Comparison of ENCODE assay signal across 9 cellular contexts in genomic region chr1:160097196-160097910, GRCh38. TPM values are rescaled to one million over a fixed set of nuclear protein-coding genes. Genes with fewer than 3 reads are reported as not detected.
DNase-seq lines count a peak whose midpoint lies in the region; ATAC-seq, FAIRE-seq and TF ChIP-seq lines count a peak whose summit lies in the region.
"Had no signal": no experiment of that assay in that cellular context is flagged by ENCODE, and none has a peak within 500 bp of the region (broad histone marks: within the 10 kb centered on the region; RNA-seq: fewer than 3 reads in every experiment).

No MANE protein-coding gene starts in this region.

- in situ Hi-C loops in GM12878 (cut with MboI), result loop anchor here (5.0 kb wide), 3 partner anchors 155 to 280 kb away; no protein-coding TSS in a partner anchor

- TSS peak; percentile 68 for BruUV-seq in GM12878 (replicated peaks; lab: Mats Ljungman, UMichigan)

- no peaks in the 10 kb centered on the region; the same call in 1 of the 2 replicates for H4K20me1 ChIP-seq in GM12878 (ENCODE audit: control insufficient read depth, insufficient read depth)

- TF ChIP-seq EP300 in GM12878 (IDR thresholded peaks at IDR 0.05; ENCODE audit: borderline replicate concordance in 1 of 2, control insufficient read depth in 1 of 2, low read depth in 2 of 2, low read length in 2 of 2), result no peak

- ATAC-seq in GM12878, result peak; percentile 10
- no peak for ATAC-seq in HG03354 (IDR thresholded peaks at IDR 0.05; ENCODE audit: poor library complexity, severe bottlenecking, unreplicated experiment)
- no peak for ATAC-seq in GM18498 (IDR thresholded peaks at IDR 0.05; ENCODE audit: unreplicated experiment)

- H3K27me3 ChIP-seq in GM12878 (replicated peaks in 1 of 2; ENCODE audit: control insufficient read depth in 2 of 2, insufficient read depth in 2 of 2, low read length in 1 of 2) (no peaks in the 10 kb centered on the region), thymus (ENCODE audit: control insufficient read depth, insufficient read depth) (no peaks in the 10 kb centered on the region)

- no peaks in the 10 kb centered on the region; a peak in 2 of 4 replicates for H3K36me3 ChIP-seq in GM12878 (ENCODE audit: control insufficient read depth in 2 of 2, insufficient read depth in 2 of 2, low read length in 1 of 2)
- H3K36me3 ChIP-seq in mesodermal cell (ENCODE audit: control insufficient read depth, insufficient read depth, low read length), result no peaks in the 10 kb centered on the region
- H3K36me3 ChIP-seq in thymus (ENCODE audit: control insufficient read depth, insufficient read depth), result peaks cover 22% of the 10 kb centered on the region

- DNase-seq in activated naive CD4-positive, alpha-beta T cell treated with Interleukin-2 at 50 U/mL for 16 hours, result peak; percentile 39
- no peak for DNase-seq in activated naive CD4-positive, alpha-beta T cell (lab: John Stamatoyannopoulos, UW)
- no peak for DNase-seq in GM12878 (ENCODE audit: low read depth, low spot score)
- DNase-seq in OCI-M2 (lab: John Stamatoyannopoulos, UW; ENCODE audit: unreplicated experiment), result no peak

- POLR2A ChIA-PET in GM12878 (lab: Charles Lee), result interaction anchor here (0.6 to 2.0 kb wide), 6 partner anchors 11 to 540 kb away, joined by 3 to 7 read pairs (median 4); partner anchors contain the start of genes DCAF8 and PEX19

- H3K79me2 ChIP-seq in GM12878 (ENCODE audit: control insufficient read depth, insufficient read depth, low read length), result peaks cover 9% of the 10 kb centered on the region

- TF ChIP-seq CTCF in GM12878 (IDR thresholded peaks at IDR 0.05 in 2 of 3, conservative IDR thresholded peaks at IDR 0.05 in 1 of 3; ENCODE audit: control insufficient read depth in 2 of 3, extremely low read depth in 1 of 3, insufficient read depth in 1 of 3, low read depth in 3 of 3, low read length in 3 of 3), result no peak

- RAD21 ChIA-PET in GM12878 (lab: Charles Lee; ENCODE audit: unreplicated experiment), result interaction anchor here (0.8 to 4.4 kb wide), 10 partner anchors 11 to 279 kb away, joined by 3 to 31 read pairs (median 4); partner anchors contain the start of genes KCNJ9 and PEX19

- SMC1A ChIA-PET in GM12878 (lab: Charles Lee; ENCODE audit: uncharacterized antibody, unreplicated experiment), result interaction anchor here (0.7 to 4.2 kb wide), 5 partner anchors 8 to 194 kb away, joined by 3 to 35 read pairs (median 4); no protein-coding TSS in a partner anchor

- intact Hi-C loops in GM12878 (cut with micrococcal nuclease; ENCODE audit: unreplicated experiment), result no loop called here

- H3K9me3 ChIP-seq in GM12878 (replicated peaks; ENCODE audit: control insufficient read depth, insufficient read depth, low read length) (no peaks in the 10 kb centered on the region), mesodermal cell (ENCODE audit: control insufficient read depth, low read length) (no peaks in the 10 kb centered on the region), thymus (ENCODE audit: control insufficient read depth) (no peaks in the 10 kb centered on the region)

- H3K27ac ChIP-seq in GM12878 (ENCODE audit: control insufficient read depth, insufficient read depth) (no peak overlapping the region), mesodermal cell (ENCODE audit: low read depth, low read length, severe bottlenecking) (no peak overlapping the region), thymus (ENCODE audit: low read depth) (peak overlapping the region; percentile 25)

- CTCF ChIA-PET in GM12878 (lab: Yijun Ruan, JAX), result interaction anchor here (0.8 to 30.2 kb wide), 15 partner anchors 8 to 279 kb away, joined by 3 to 1035 read pairs (median 8); partner anchors contain the start of genes KCNJ10 and KCNJ9

- TF ChIP-seq POLR2A in GM12878 (IDR thresholded peaks at IDR 0.05; ENCODE audit: low read depth, low read length), result no peak

- H2AFZ ChIP-seq in GM12878 (ENCODE audit: control insufficient read depth, low read depth, low read length), result no peak overlapping the region

- H3K4me3 ChIP-seq in GM12878, result peak overlapping the region; percentile 77
- peak overlapping the region; percentile 65 for H3K4me3 ChIP-seq in mesodermal cell (ENCODE audit: extremely low read depth, insufficient read depth, low read length, poor library complexity, severe bottlenecking)
- peak overlapping the region; percentile 72 for H3K4me3 ChIP-seq in thymus (ENCODE audit: low read length)

- peaks cover 25% of the 10 kb centered on the region for H3K4me1 ChIP-seq in GM12878 (ENCODE audit: control insufficient read depth, insufficient read depth, low read length)
- peaks cover 27% of the 10 kb centered on the region for H3K4me1 ChIP-seq in mesodermal cell (ENCODE audit: control insufficient read depth, insufficient read depth, low read length, poor library complexity, severe bottlenecking)
- peaks cover 24% of the 10 kb centered on the region for H3K4me1 ChIP-seq in thymus (ENCODE audit: control insufficient read depth, insufficient read depth, low read length)

- TF ChIP-seq RAD21 in GM12878 (IDR thresholded peaks at IDR 0.05; ENCODE audit: insufficient read depth, low read depth, low read length), result no peak

- peak; percentile 76 for FAIRE-seq in GM12878 (lab: Jason Lieb, UNC)

- 84% methylated on average over 5 of the region's 5 CpGs for WGBS in GM12878 (ENCODE audit: insufficient coverage, insufficient replicate concordance, low lambda C conversion rate, missing lambda C conversion rate)
- WGBS in mesodermal cell (ENCODE audit: insufficient coverage in 2 of 2), 2 experiments, result 53 to 77% methylated on average over 5 of the region's 5 CpGs
- 87% methylated on average over 5 of the region's 5 CpGs for WGBS in thymus

- peak overlapping the region; percentile 97 for H3K4me2 ChIP-seq in GM12878 (ENCODE audit: control insufficient read depth, insufficient read depth)

- H3K9ac ChIP-seq in GM12878 (ENCODE audit: control insufficient read depth, insufficient read depth, low read length), result peak overlapping the region; percentile 75

RNA-seq across cellular contexts. Expression of gene IGSF8, which starts 1.1 kb away (rescaled TPM):
- total RNA-seq in GM12878 (2013; cell fraction: nucleolus; rRNA removed), result 18.3 and 20.5 TPM in 2 replicates
- total RNA-seq in GM12878 (2014; rRNA removed) (12.6 and 14.9 TPM in 2 replicates), GM12878 (2014; rRNA removed; fragmentation: Illumina TruSeq; extraction: Trizol) (5.3 and 5.5 TPM in 2 replicates), GM12878 (2021) (23.0 and 24.7 TPM in 2 replicates)
- 2.5 TPM for polyA plus RNA-seq in GM12878 (2011; ENCODE audit: low read depth)
- polyA plus RNA-seq in GM12878 (2011; rRNA removed) (5.5 and 15.7 TPM in 2 replicates), GM12878 (2014; fragmentation: Illumina TruSeq; extraction: Trizol) (1.1 and 4.0 TPM in 2 replicates), GM12878 (2014; fragmentation: Nextera tagmentation; extraction: Ambion mirVana) (1 to 10 TPM in 1 of 2 experiments, under 1 TPM in 1; 0.64 to 1.2 TPM), GM12878 (2014; rRNA removed) (14.9 and 19.2 TPM in 2 replicates), GM12878 (2016; fragmentation: Nextera tagmentation; extraction: Ambion mirVana) (10 to 100 TPM; 12.8 to 15.0 TPM), thymus (22.3 TPM)
- polyA plus RNA-seq in GM12878 (2011; cell fraction: cytosol; rRNA removed), result 25.8 and 32.6 TPM in 2 replicates
- polyA plus RNA-seq in GM12878 (2011; cell fraction: nucleus; rRNA removed), result 55.5 and 56.0 TPM in 2 replicates
- 7.6 and 9.1 TPM in 2 replicates for polyA plus RNA-seq in GM12878 (2012)
- 11.2 and 23.3 TPM in 2 replicates for polyA minus RNA-seq in GM12878 (2011; rRNA and poly(A)+ RNA removed)
- polyA minus RNA-seq in GM12878 (2011; cell fraction: cytosol; rRNA and poly(A)+ RNA removed), result 8.1 and 10.8 TPM in 2 replicates
- 13.1 and 16.0 TPM in 2 replicates for polyA minus RNA-seq in GM12878 (2011; cell fraction: nucleus; rRNA and poly(A)+ RNA removed)
- polyA plus RNA-seq in mesodermal cell (2013, experiment 1 of 2), result 30.4 TPM
- polyA plus RNA-seq in mesodermal cell (2013, experiment 2 of 2), result 25.2 TPM

RNA-seq across cellular contexts. Expression of gene KCNJ9, which starts 16.0 kb away (rescaled TPM):
- not detected in 2 replicates for total RNA-seq in GM12878 (2013; cell fraction: nucleolus; rRNA removed)
- total RNA-seq in GM12878 (2014; rRNA removed), result not detected in 2 replicates
- not detected in 2 replicates for total RNA-seq in GM12878 (2014; rRNA removed; fragmentation: Illumina TruSeq; extraction: Trizol)
- not detected in 2 replicates for total RNA-seq in GM12878 (2021)
- not detected for polyA plus RNA-seq in GM12878 (2011; ENCODE audit: low read depth)
- not detected in 2 replicates for polyA plus RNA-seq in GM12878 (2011; rRNA removed)
- polyA plus RNA-seq in GM12878 (2011; cell fraction: cytosol; rRNA removed), result not detected in 2 replicates
- not detected in 2 replicates for polyA plus RNA-seq in GM12878 (2011; cell fraction: nucleus; rRNA removed)
- not detected in 2 replicates for polyA plus RNA-seq in GM12878 (2012)
- not detected in 2 replicates for polyA plus RNA-seq in GM12878 (2014; fragmentation: Illumina TruSeq; extraction: Trizol)
- not detected for polyA plus RNA-seq in GM12878 (2014; fragmentation: Nextera tagmentation; extraction: Ambion mirVana)
- not detected in 2 replicates for polyA plus RNA-seq in GM12878 (2014; rRNA removed)
- under 1 TPM in 1 of 2 experiments, not detected in 1; 0.12 TPM for polyA plus RNA-seq in GM12878 (2016; fragmentation: Nextera tagmentation; extraction: Ambion mirVana)
- not detected in 2 replicates for polyA minus RNA-seq in GM12878 (2011; rRNA and poly(A)+ RNA removed)
- not detected in 2 replicates for polyA minus RNA-seq in GM12878 (2011; cell fraction: cytosol; rRNA and poly(A)+ RNA removed)
- polyA minus RNA-seq in GM12878 (2011; cell fraction: nucleus; rRNA and poly(A)+ RNA removed), result not detected in 2 replicates
- polyA plus RNA-seq in mesodermal cell (2013, experiment 1 of 2), result 0.11 TPM
- not detected for polyA plus RNA-seq in mesodermal cell (2013, experiment 2 of 2)
- 0.09 TPM for polyA plus RNA-seq in thymus
- total RNA-seq: subcutaneous adipose tissue had no signal

RNA-seq across cellular contexts. Expression of gene ATP1A2, which starts 18.2 kb away (rescaled TPM):
- not detected in 2 replicates for total RNA-seq in GM12878 (2013; cell fraction: nucleolus; rRNA removed)
- total RNA-seq in GM12878 (2014; rRNA removed) (not detected in 2 replicates), GM12878 (2014; rRNA removed; fragmentation: Illumina TruSeq; extraction: Trizol) (not detected in 2 replicates), GM12878 (2021) (not detected in 2 replicates)
- polyA plus RNA-seq in GM12878 (2011; ENCODE audit: low read depth), result not detected
- polyA plus RNA-seq in GM12878 (2011; rRNA removed) (0.03 and 0.15 TPM in 2 replicates), GM12878 (2014; fragmentation: Illumina TruSeq; extraction: Trizol) (not detected in 2 replicates), GM12878 (2014; fragmentation: Nextera tagmentation; extraction: Ambion mirVana) (not detected), GM12878 (2014; rRNA removed) (not detected in 2 replicates), GM12878 (2016; fragmentation: Nextera tagmentation; extraction: Ambion mirVana) (not detected), thymus (1.3 TPM)
- polyA plus RNA-seq in GM12878 (2011; cell fraction: cytosol; rRNA removed), result 0.16 TPM in 1 of 2 replicates, not detected in the other
- polyA plus RNA-seq in GM12878 (2011; cell fraction: nucleus; rRNA removed), result 0.06 TPM in 1 of 2 replicates, not detected in the other
- not detected in 2 replicates for polyA plus RNA-seq in GM12878 (2012)
- not detected in 2 replicates for polyA minus RNA-seq in GM12878 (2011; rRNA and poly(A)+ RNA removed)
- polyA minus RNA-seq in GM12878 (2011; cell fraction: cytosol; rRNA and poly(A)+ RNA removed), result not detected in 2 replicates
- not detected in 2 replicates for polyA minus RNA-seq in GM12878 (2011; cell fraction: nucleus; rRNA and poly(A)+ RNA removed)
- 10.8 TPM for polyA plus RNA-seq in mesodermal cell (2013, experiment 1 of 2)
- polyA plus RNA-seq in mesodermal cell (2013, experiment 2 of 2), result 9.4 TPM

RNA-seq across cellular contexts. Expression of gene KCNJ10, which starts 27.4 kb away (rescaled TPM):
- not detected in 2 replicates for total RNA-seq in GM12878 (2013; cell fraction: nucleolus; rRNA removed)
- 0.06 and 0.22 TPM in 2 replicates for total RNA-seq in GM12878 (2014; rRNA removed)
- total RNA-seq in GM12878 (2014; rRNA removed; fragmentation: Illumina TruSeq; extraction: Trizol), result not detected in 2 replicates
- total RNA-seq in GM12878 (2021), result not detected in 2 replicates
- polyA plus RNA-seq in GM12878 (2011; ENCODE audit: low read depth), result 0.10 TPM
- 0.09 and 0.11 TPM in 2 replicates for polyA plus RNA-seq in GM12878 (2011; rRNA removed)
- 0.06 and 0.08 TPM in 2 replicates for polyA plus RNA-seq in GM12878 (2011; cell fraction: cytosol; rRNA removed)
- polyA plus RNA-seq in GM12878 (2011; cell fraction: nucleus; rRNA removed), result 0.09 and 0.28 TPM in 2 replicates
- polyA plus RNA-seq in GM12878 (2012), result 0.17 and 0.30 TPM in 2 replicates
- 0.04 and 0.27 TPM in 2 replicates for polyA plus RNA-seq in GM12878 (2014; fragmentation: Illumina TruSeq; extraction: Trizol)
- under 1 TPM; 0.07 to 0.29 TPM for polyA plus RNA-seq in GM12878 (2014; fragmentation: Nextera tagmentation; extraction: Ambion mirVana)
- polyA plus RNA-seq in GM12878 (2014; rRNA removed), result 0.01 TPM in 1 of 2 replicates, not detected in the other
- under 1 TPM; 0.12 to 0.20 TPM for polyA plus RNA-seq in GM12878 (2016; fragmentation: Nextera tagmentation; extraction: Ambion mirVana)
- polyA minus RNA-seq in GM12878 (2011; rRNA and poly(A)+ RNA removed), result 0.10 TPM in 1 of 2 replicates, not detected in the other
- not detected in 2 replicates for polyA minus RNA-seq in GM12878 (2011; cell fraction: cytosol; rRNA and poly(A)+ RNA removed)
- polyA minus RNA-seq in GM12878 (2011; cell fraction: nucleus; rRNA and poly(A)+ RNA removed), result 0.12 TPM in 1 of 2 replicates, not detected in the other
- polyA plus RNA-seq in mesodermal cell (2013, experiment 1 of 2), result 0.29 TPM
- polyA plus RNA-seq in mesodermal cell (2013, experiment 2 of 2), result 0.10 TPM
- 0.27 TPM for polyA plus RNA-seq in thymus
- total RNA-seq: subcutaneous adipose tissue had no signal

RNA-seq across cellular contexts. Expression of gene ATP1A4, which starts 54.0 kb away (rescaled TPM):
- total RNA-seq in GM12878 (2013; cell fraction: nucleolus; rRNA removed), result 5.1 and 5.6 TPM in 2 replicates
- total RNA-seq in GM12878 (2014; rRNA removed) (0.34 and 0.82 TPM in 2 replicates), GM12878 (2014; rRNA removed; fragmentation: Illumina TruSeq; extraction: Trizol) (0.31 and 0.41 TPM in 2 replicates), GM12878 (2021) (0.62 TPM in 1 of 2 replicates, not detected in the other)
- polyA plus RNA-seq in GM12878 (2011; ENCODE audit: low read depth), result 0.83 TPM
- polyA plus RNA-seq in GM12878 (2011; rRNA removed) (0.24 and 0.34 TPM in 2 replicates), GM12878 (2014; fragmentation: Illumina TruSeq; extraction: Trizol) (0.76 and 0.81 TPM in 2 replicates), GM12878 (2014; fragmentation: Nextera tagmentation; extraction: Ambion mirVana) (1 to 10 TPM in 1 of 2 experiments, under 1 TPM in 1; 0.75 to 1.0 TPM), GM12878 (2014; rRNA removed) (0.46 and 0.79 TPM in 2 replicates), GM12878 (2016; fragmentation: Nextera tagmentation; extraction: Ambion mirVana) (under 1 TPM; 0.47 to 0.63 TPM), thymus (0.62 TPM)
- 0.16 and 0.37 TPM in 2 replicates for polyA plus RNA-seq in GM12878 (2011; cell fraction: cytosol; rRNA removed)
- polyA plus RNA-seq in GM12878 (2011; cell fraction: nucleus; rRNA removed), result 0.95 and 2.1 TPM in 2 replicates
- polyA plus RNA-seq in GM12878 (2012), result 0.46 and 0.49 TPM in 2 replicates
- polyA minus RNA-seq in GM12878 (2011; rRNA and poly(A)+ RNA removed), result not detected in 2 replicates
- polyA minus RNA-seq in GM12878 (2011; cell fraction: cytosol; rRNA and poly(A)+ RNA removed), result not detected in 2 replicates
- 0.73 and 0.86 TPM in 2 replicates for polyA minus RNA-seq in GM12878 (2011; cell fraction: nucleus; rRNA and poly(A)+ RNA removed)
- 0.52 TPM for polyA plus RNA-seq in mesodermal cell (2013, experiment 1 of 2)
- polyA plus RNA-seq in mesodermal cell (2013, experiment 2 of 2), result 0.20 TPM
